In genomic region chr5:91491229-91491628, GRCh38 we compare ENCODE assay signal across 28 cellular contexts.
"Had no signal": no experiment of that assay in that cellular context is flagged by ENCODE, and none has a peak within 500 bp of the region (broad histone marks: within the 10 kb centered on the region; RNA-seq: fewer than 3 reads in every experiment).

No MANE protein-coding gene starts in this region.

- H3K9me3 ChIP-seq: left lung, lower lobe of right lung, pancreas, prostate gland, stomach, testis, thyroid gland, transverse colon, upper lobe of left lung, vagina had no signal

- H3K36me3 ChIP-seq: left lung, lower lobe of right lung, pancreas, prostate gland, stomach, thyroid gland, transverse colon, upper lobe of left lung, vagina had no signal

- H3K27me3 Mint-ChIP-seq: naive thymus-derived CD8-positive, alpha-beta T cell; stimulated activated naive B cell treated with anti-CD40 and anti-IgM and Interleukin-4, amounts not matched to agents 10 μg/mL and 1 μg/mL and 100 μg/mL, for 72 hours had no signal

- H3K27ac Mint-ChIP-seq: nephron; stimulated activated naive B cell treated with anti-CD40 and anti-IgM and Interleukin-4, amounts not matched to agents 10 μg/mL and 1 μg/mL and 100 μg/mL, for 72 hours had no signal

- H3K4me1 Mint-ChIP-seq: nephron; neural crest cell; stimulated activated naive B cell treated with anti-CD40 and anti-IgM and Interleukin-4, amounts not matched to agents 10 μg/mL and 1 μg/mL and 100 μg/mL, for 72 hours had no signal

- ATAC-seq: left colon; left lung; lower lobe of right lung; naive thymus-derived CD8-positive, alpha-beta T cell; pancreas; right cardiac atrium; sciatic nerve; stimulated activated naive B cell treated with anti-CD40 and anti-IgM and Interleukin-4, amounts not matched to agents 10 μg/mL and 1 μg/mL and 100 μg/mL, for 72 hours; stimulated activated naive CD8-positive, alpha-beta T cell treated with anti-CD3 and anti-CD28 coated beads, Interleukin-15, Interleukin-2, amounts not matched to agents 100 U/mL and 50 U/mL, for 24 hours had no signal

- DNase-seq: left colon; left lung; lower lobe of right lung; mammary epithelial cell; mesenchymal stem cell; naive thymus-derived CD8-positive, alpha-beta T cell; nucleus accumbens; pancreas; posterior cingulate gyrus; retina; right cardiac atrium; stimulated activated CD4-positive, alpha-beta T cell treated with anti-CD3 and anti-CD28 coated beads, Interleukin-12 subunit alpha, Interleukin-12 subunit beta, amount 100 ng/mL, for 4 hours; stimulated activated CD4-positive, alpha-beta T cell treated with anti-CD3 and anti-CD28 coated beads, Interleukin-15, amount 100 ng/mL, for 24 hours; stimulated activated CD4-positive, alpha-beta T cell treated with anti-CD3 and anti-CD28 coated beads, Interleukin-2, amount 100 ng/mL, for 24 hours; stimulated activated CD4-positive, alpha-beta T cell treated with anti-CD3 and anti-CD28 coated beads, Interleukin-4, amount 100 ng/mL, for 1 hour; stimulated activated naive B cell treated with anti-CD40 and anti-IgM and Interleukin-4, amounts not matched to agents 10 μg/mL and 1 μg/mL and 100 μg/mL, for 72 hours; stimulated activated naive CD8-positive, alpha-beta T cell treated with anti-CD3 and anti-CD28 coated beads, Interleukin-15, Interleukin-2, amounts not matched to agents 100 U/mL and 50 U/mL, for 24 hours; stomach; testis; thyroid gland; transverse colon; upper lobe of left lung had no signal

- H3K9me3 Mint-ChIP-seq: nephron; stimulated activated naive B cell treated with anti-CD40 and anti-IgM and Interleukin-4, amounts not matched to agents 10 μg/mL and 1 μg/mL and 100 μg/mL, for 72 hours had no signal

- H3K27ac ChIP-seq: left lung, lower lobe of right lung, pancreas, prostate gland, skin epidermis, stomach, testis, thyroid gland, transverse colon, upper lobe of left lung, vagina had no signal

- H3K4me3 ChIP-seq: left lung, lower lobe of right lung, pancreas, prostate gland, skin epidermis, stomach, testis, thyroid gland, transverse colon, upper lobe of left lung, vagina had no signal

- H3K27me3 ChIP-seq: left lung, pancreas, stomach, testis, thyroid gland, transverse colon, upper lobe of left lung, vagina had no signal

- H3K4me3 Mint-ChIP-seq: naive thymus-derived CD8-positive, alpha-beta T cell; nephron; neural crest cell; stimulated activated naive B cell treated with anti-CD40 and anti-IgM and Interleukin-4, amounts not matched to agents 10 μg/mL and 1 μg/mL and 100 μg/mL, for 72 hours had no signal

- H3K36me3 Mint-ChIP-seq: stimulated activated naive B cell treated with anti-CD40 and anti-IgM and Interleukin-4, amounts not matched to agents 10 μg/mL and 1 μg/mL and 100 μg/mL, for 72 hours had no signal

- H3K4me1 ChIP-seq: left lung, lower lobe of right lung, pancreas, prostate gland, stomach, testis, thyroid gland, transverse colon, upper lobe of left lung, vagina had no signal
